ENCODE assay signal across 25 cellular contexts in the genomic region with DNA sequence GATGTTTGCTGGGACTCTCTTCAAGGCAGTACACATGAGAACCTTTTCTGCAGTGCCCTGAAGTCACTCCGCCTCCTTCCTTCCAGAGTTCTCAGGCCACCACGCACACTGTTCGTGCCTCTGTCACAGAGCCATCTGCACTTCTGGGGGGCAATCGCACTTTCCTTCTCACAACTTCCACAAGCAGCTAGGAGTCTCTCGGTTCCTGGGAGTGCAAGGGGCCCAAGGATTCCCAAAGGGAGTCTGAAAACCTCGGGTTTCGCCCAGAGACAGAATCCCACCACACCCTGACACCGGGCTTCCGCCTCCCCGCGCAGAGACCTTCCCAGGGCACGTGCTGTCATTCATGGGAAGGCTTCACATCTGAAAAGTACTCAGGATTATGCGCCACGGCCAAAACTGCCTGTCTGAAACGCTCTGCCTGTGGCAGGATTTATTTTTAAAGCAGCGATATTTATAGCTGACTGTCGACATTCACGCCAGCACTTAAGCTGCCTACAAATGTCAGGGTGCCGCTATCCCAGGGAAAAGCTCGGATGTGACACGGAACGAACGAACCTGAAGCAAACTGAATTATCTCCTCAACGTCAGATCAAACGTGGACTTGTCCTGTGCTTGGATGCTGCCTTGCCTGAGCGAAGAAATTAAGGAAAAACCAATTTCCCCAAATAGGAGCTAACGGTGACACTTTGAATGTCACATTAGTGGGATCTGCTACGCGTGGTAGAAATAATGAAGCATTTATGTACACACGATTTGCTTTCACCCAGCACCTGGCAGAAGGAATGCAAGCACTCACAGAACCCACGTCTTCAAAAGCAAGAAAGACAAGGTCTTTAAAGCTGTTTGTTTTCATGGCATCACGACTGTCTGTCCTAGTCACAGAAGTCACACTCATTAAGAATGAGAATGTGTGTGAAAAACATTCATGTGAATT.
DNase-seq lines count a peak whose midpoint lies in the region; ATAC-seq and TF ChIP-seq lines count a peak whose summit lies in the region.
"Had no signal": no experiment of that assay in that cellular context is flagged by ENCODE, and none has a peak within 500 bp of the region (broad histone marks: within the 10 kb centered on the region; RNA-seq: fewer than 3 reads in every experiment).

No MANE protein-coding gene starts in this region.

- ATAC-seq in Right ventricle myocardium superior (ENCODE audit: poor library complexity) = peak; percentile 95
- ATAC-seq: GM12878, left colon, right lobe of liver had no signal

- H4K8ac ChIP-seq in mesendoderm (ENCODE audit: low read depth, low read length) = no peak overlapping the region

- no CpG with 5 or more reads among the region's 32 CpGs for WGBS in mesendoderm (ENCODE audit: extremely low coverage, insufficient coverage, low lambda C conversion rate)

- no peak overlapping the region for H4K5ac ChIP-seq in mesendoderm (ENCODE audit: low read length)

- peak; percentile 58 for DNase-seq in WERI-Rb-1
- DNase-seq in Right ventricle myocardium superior = no peak
- no peak for DNase-seq in mesendoderm
- peak; percentile 31 for DNase-seq in retina
- no peak for DNase-seq in foreskin melanocyte
- no peak for DNase-seq in activated T-cell treated with anti-CD3 and anti-CD28 coated beads, Interleukin-2, amount 50 U/mL, for 24 hours
- no peak for DNase-seq in pons (ENCODE audit: low spot score)
- DNase-seq: activated CD4-positive, alpha-beta T cell treated with anti-CD3 and anti-CD28 coated beads, Interleukin-2, amount 10 ng/mL, durations not matched to agents 24 days and 14 days; activated naive CD4-positive, alpha-beta T cell treated with anti-CD3 and anti-CD28 coated beads, Interleukin-2, amount 10 ng/mL, durations not matched to agents 7 days and 5 days; activated T-cell treated with anti-CD3 and anti-CD28 coated beads, Interleukin-2, amount 50 U/mL, for 48 hours; brain microvascular endothelial cell; Calu3; left colon; MM.1S; NCI-H1417; NCI-H2029 treated with DMSO at 0.1 percent for 48 hours; NCI-H748 treated with DMSO at 0.1 percent for 48 hours; OCI-M1; right lobe of liver; stimulated activated CD4-positive, alpha-beta T cell treated with anti-CD3 and anti-CD28 coated beads, Interleukin-12 subunit alpha, Interleukin-12 subunit beta, amount 100 ng/mL, for 4 hours; stimulated activated CD4-positive, alpha-beta T cell treated with anti-CD3 and anti-CD28 coated beads, Interleukin-4, amount 100 ng/mL, for 1 hour had no signal

- no peaks in the 10 kb centered on the region for H3K36me3 Mint-ChIP-seq in activated T-cell treated with anti-CD3 and anti-CD28 coated beads, Interleukin-2, amount 50 U/mL, for 24 hours (ENCODE audit: low read depth)
- H3K36me3 Mint-ChIP-seq: activated naive CD4-positive, alpha-beta T cell treated with anti-CD3 and anti-CD28 coated beads, Interleukin-2, amount 10 ng/mL, durations not matched to agents 7 days and 5 days; CD14-positive monocyte had no signal

- H2BK5ac ChIP-seq in mesendoderm (ENCODE audit: low read length) = no peak overlapping the region

- peaks cover 3% of the 10 kb centered on the region for H3K9me3 ChIP-seq in WERI-Rb-1 (ENCODE audit: severe bottlenecking)
- H3K9me3 ChIP-seq: right lobe of liver had no signal

- no peak overlapping the region for H3K27ac Mint-ChIP-seq in activated T-cell treated with anti-CD3 and anti-CD28 coated beads, Interleukin-2, amount 50 U/mL, for 24 hours
- H3K27ac Mint-ChIP-seq: activated CD4-positive, alpha-beta T cell treated with anti-CD3 and anti-CD28 coated beads, Interleukin-2, amount 10 ng/mL, durations not matched to agents 24 days and 14 days; activated naive CD4-positive, alpha-beta T cell treated with anti-CD3 and anti-CD28 coated beads, Interleukin-2, amount 10 ng/mL, durations not matched to agents 7 days and 5 days; CD14-positive monocyte had no signal

- no peaks in the 10 kb centered on the region for H3K79me1 ChIP-seq in mesendoderm (ENCODE audit: low read length)

- no peaks in the 10 kb centered on the region for H3K4me1 ChIP-seq in mesendoderm (ENCODE audit: control insufficient read depth, low read depth, low read length)
- H3K4me1 ChIP-seq: right lobe of liver had no signal

- H3K4ac ChIP-seq in mesendoderm (ENCODE audit: low read depth, low read length) = no peak overlapping the region

- no peak overlapping the region for H2BK15ac ChIP-seq in mesendoderm (replicated peaks; ENCODE audit: low read depth)

- H3K27me3 ChIP-seq in WERI-Rb-1 (ENCODE audit: insufficient read depth, low read depth, severe bottlenecking) (no peaks in the 10 kb centered on the region), mesendoderm (ENCODE audit: insufficient read depth, low read length, poor library complexity) (no peaks in the 10 kb centered on the region)
- H3K27me3 ChIP-seq: brain microvascular endothelial cell, right lobe of liver had no signal

- H3K9ac ChIP-seq in mesendoderm (ENCODE audit: low read length) = no peak overlapping the region
- H3K9ac ChIP-seq: KMS-11 had no signal

- peak overlapping the region; percentile 16 for H3K23ac ChIP-seq in mesendoderm (ENCODE audit: low read length)

- H3K36me3 ChIP-seq in WERI-Rb-1 (no peaks in the 10 kb centered on the region), mesendoderm (ENCODE audit: control insufficient read depth, insufficient read depth, low read length) (no peaks in the 10 kb centered on the region)
- H3K36me3 ChIP-seq: brain microvascular endothelial cell, right lobe of liver had no signal

- H3K4me2 ChIP-seq in mesendoderm (ENCODE audit: low read length) = no peak overlapping the region
- H3K4me2 ChIP-seq: KMS-11 had no signal

- H3K27ac ChIP-seq in WERI-Rb-1 (peak overlapping the region; percentile 44), mesendoderm (ENCODE audit: low read depth, low read length) (no peak overlapping the region)
- H3K27ac ChIP-seq: brain microvascular endothelial cell, epithelial cell of prostate, KMS-11, right lobe of liver had no signal

- H3K27me3 Mint-ChIP-seq in activated T-cell treated with anti-CD3 and anti-CD28 coated beads, Interleukin-2, amount 50 U/mL, for 24 hours = peaks cover 4% of the 10 kb centered on the region
- H3K27me3 Mint-ChIP-seq: activated CD4-positive, alpha-beta T cell treated with anti-CD3 and anti-CD28 coated beads, Interleukin-2, amount 10 ng/mL, durations not matched to agents 24 days and 14 days; activated naive CD4-positive, alpha-beta T cell treated with anti-CD3 and anti-CD28 coated beads, Interleukin-2, amount 10 ng/mL, durations not matched to agents 7 days and 5 days had no signal

- no peak overlapping the region for H3K4me3 Mint-ChIP-seq in activated T-cell treated with anti-CD3 and anti-CD28 coated beads, Interleukin-2, amount 50 U/mL, for 24 hours
- H3K4me3 Mint-ChIP-seq: activated CD4-positive, alpha-beta T cell treated with anti-CD3 and anti-CD28 coated beads, Interleukin-2, amount 10 ng/mL, durations not matched to agents 24 days and 14 days; activated naive CD4-positive, alpha-beta T cell treated with anti-CD3 and anti-CD28 coated beads, Interleukin-2, amount 10 ng/mL, durations not matched to agents 7 days and 5 days; CD14-positive monocyte had no signal

- H3K9me3 Mint-ChIP-seq in activated T-cell treated with anti-CD3 and anti-CD28 coated beads, Interleukin-2, amount 50 U/mL, for 24 hours = no peaks in the 10 kb centered on the region
- H3K9me3 Mint-ChIP-seq: activated CD4-positive, alpha-beta T cell treated with anti-CD3 and anti-CD28 coated beads, Interleukin-2, amount 10 ng/mL, durations not matched to agents 24 days and 14 days had no signal

- H3K18ac ChIP-seq in mesendoderm (ENCODE audit: low read length) = no peak overlapping the region

- H3K4me3 ChIP-seq in WERI-Rb-1 (ENCODE audit: low read depth, low read length) (peak overlapping the region; percentile 30), mesendoderm (ENCODE audit: low read length) (no peak overlapping the region)
- H3K4me3 ChIP-seq: GM12878, right lobe of liver had no signal

- no peaks in the 10 kb centered on the region for H3K4me1 Mint-ChIP-seq in activated T-cell treated with anti-CD3 and anti-CD28 coated beads, Interleukin-2, amount 50 U/mL, for 24 hours (ENCODE audit: low read depth)
- H3K4me1 Mint-ChIP-seq: activated CD4-positive, alpha-beta T cell treated with anti-CD3 and anti-CD28 coated beads, Interleukin-2, amount 10 ng/mL, durations not matched to agents 24 days and 14 days; activated naive CD4-positive, alpha-beta T cell treated with anti-CD3 and anti-CD28 coated beads, Interleukin-2, amount 10 ng/mL, durations not matched to agents 7 days and 5 days; CD14-positive monocyte had no signal

- intact Hi-C loops in Right ventricle myocardium superior (cut with DNase I) = no loop called here

- peak overlapping the region; percentile 35 for H3K56ac ChIP-seq in mesendoderm (ENCODE audit: low read length)

- no peak for TF ChIP-seq CTCF in WERI-Rb-1 (IDR thresholded peaks at IDR 0.05; ENCODE audit: low read depth, low read length)

- no peaks in the 10 kb centered on the region for H3K79me2 ChIP-seq in mesendoderm (ENCODE audit: control insufficient read depth, insufficient read depth, low read length)

- no peak overlapping the region for H2AK5ac ChIP-seq in mesendoderm (ENCODE audit: low read length)

- H2BK120ac ChIP-seq in mesendoderm (ENCODE audit: low read depth, low read length) = no peak overlapping the region

Comparison
In these comparisons a context has a peak if more than half of its experiments do, and no peak if none do; other contexts are left out.
1. DNase-seq: peak in WERI-Rb-1 (single experiment) and retina (single experiment); none in Right ventricle myocardium superior (single experiment), mesendoderm (single experiment), foreskin melanocyte (single experiment), activated T-cell treated with anti-CD3 and anti-CD28 coated beads, Interleukin-2, amount 50 U/mL, for 24 hours (single experiment) and pons (single experiment).